ENCODE assay signal across 18 cellular contexts in the genomic region with DNA sequence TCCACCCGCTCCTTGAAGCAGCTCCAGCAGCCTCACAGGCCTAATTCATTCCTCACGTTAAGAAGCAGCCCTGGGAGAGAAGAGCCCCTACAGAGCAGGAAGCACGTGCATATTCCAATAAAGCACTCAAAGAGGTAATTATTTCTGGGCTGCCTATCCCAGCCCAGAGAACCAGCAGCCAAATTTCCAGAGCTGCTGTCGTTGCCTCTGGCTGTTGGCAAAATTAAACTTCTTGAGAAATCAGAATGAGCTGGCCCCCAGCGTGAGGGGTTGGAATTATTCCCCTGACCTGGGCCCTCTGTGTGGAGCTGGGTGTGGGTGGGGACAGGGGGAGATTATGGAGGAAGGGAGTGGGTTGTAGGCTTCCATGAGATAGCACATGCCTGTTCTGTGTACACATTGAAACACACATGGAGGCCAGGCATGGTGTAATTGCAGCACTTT.
DNase-seq lines count a peak whose midpoint lies in the region; ATAC-seq and TF ChIP-seq lines count a peak whose summit lies in the region.
"Had no signal": no experiment of that assay in that cellular context is flagged by ENCODE, and none has a peak within 500 bp of the region (broad histone marks: within the 10 kb centered on the region; RNA-seq: fewer than 3 reads in every experiment).

No MANE protein-coding gene starts in this region.

- TF ChIP-seq CTCF in GM23338 (conservative IDR thresholded peaks at IDR 0.05; ENCODE audit: low read depth in 2 of 2), result no peak
- TF ChIP-seq CTCF in colonic mucosa (IDR thresholded peaks at IDR 0.05), result no peak

- peaks cover 20% of the 10 kb centered on the region for H3K4me1 Mint-ChIP-seq in activated T-cell treated with anti-CD3 and anti-CD28 coated beads, Interleukin-2, amount 50 U/mL, for 24 hours (ENCODE audit: low read depth)
- peaks cover 26% of the 10 kb centered on the region for H3K4me1 Mint-ChIP-seq in activated T-cell treated with anti-CD3 and anti-CD28 coated beads, Interleukin-2, amount 50 U/mL, for 4 hours (ENCODE audit: low read depth)
- peaks cover 22% of the 10 kb centered on the region for H3K4me1 Mint-ChIP-seq in GM23338
- peaks cover 23 to 46% (median 41%) of the 10 kb centered on the region in 3 donors for H3K4me1 Mint-ChIP-seq in naive B cell

- H3K79me2 ChIP-seq in GM23338 (replicated peaks; ENCODE audit: insufficient read depth), result no peaks in the 10 kb centered on the region

- H3K4me3 ChIP-seq in GM23338 (no peak overlapping the region), adipocyte (ENCODE audit: low read length) (no peak overlapping the region), colonic mucosa (no peak overlapping the region)
- H3K4me3 ChIP-seq: coronary artery, tibial nerve had no signal

- peaks cover 95% of the 10 kb centered on the region for H3K27me3 Mint-ChIP-seq in activated T-cell treated with anti-CD3 and anti-CD28 coated beads, Interleukin-2, amount 50 U/mL, for 24 hours
- H3K27me3 Mint-ChIP-seq in activated T-cell treated with anti-CD3 and anti-CD28 coated beads, Interleukin-2, amount 50 U/mL, for 4 hours (ENCODE audit: low read depth), result peaks cover 91% of the 10 kb centered on the region
- H3K27me3 Mint-ChIP-seq in GM23338 (ENCODE audit: insufficient read depth, low read depth, poor library complexity) (peaks cover 10% of the 10 kb centered on the region), naive B cell (peaks cover 34 to 35% (median 34%) of the 10 kb centered on the region in 3 donors)

- H3K4me1 ChIP-seq in GM23338 (ENCODE audit: insufficient read depth) (no peaks in the 10 kb centered on the region), adipocyte (ENCODE audit: control insufficient read depth, insufficient read depth, low read length) (peaks cover 30% of the 10 kb centered on the region), colonic mucosa (no peaks in the 10 kb centered on the region)

- no peak overlapping the region for H3K9ac ChIP-seq in adipocyte (ENCODE audit: low read length)
- no peak overlapping the region for H3K9ac ChIP-seq in colonic mucosa (ENCODE audit: low read depth in 2 of 2, low read length in 2 of 2)

- no peak overlapping the region for H3K4me2 ChIP-seq in GM23338

- H3K27ac ChIP-seq in GM23338 (ENCODE audit: low read depth) (no peak overlapping the region), colonic mucosa (no peak overlapping the region)
- H3K27ac ChIP-seq: coronary artery, tibial nerve had no signal

- peak; percentile 22 for DNase-seq in activated T-cell treated with anti-CD3 and anti-CD28 coated beads, Interleukin-2, amount 50 U/mL, for 24 hours
- DNase-seq in activated T-cell treated with anti-CD3 and anti-CD28 coated beads, Interleukin-2, amount 50 U/mL, for 4 hours, result no peak
- DNase-seq in GM23338 (ENCODE audit: low spot score) (no peak), adipocyte (ENCODE audit: low read depth) (peak; percentile 18), naive B cell (no peak), colonic mucosa (no peak)
- no peak for DNase-seq in activated CD4-positive, alpha-beta T cell treated with anti-CD3 and anti-CD28 coated beads, Interleukin-2, amount 50 U/mL, for 1 hour
- DNase-seq: mesendoderm, NCI-H526, T-helper 9 cell had no signal

- H3F3A ChIP-seq in GM23338 (replicated peaks; ENCODE audit: low read depth), result no peaks in the 10 kb centered on the region

- no peak for ATAC-seq in activated T-cell treated with anti-CD3 and anti-CD28 coated beads, Interleukin-2, amount 50 U/mL, for 4 hours
- ATAC-seq in GM23338 (peak; percentile 18; the same call in 2 of the 3 replicates), naive B cell (ENCODE audit: low read depth in 2 of 2) (no peak), GM21529 (IDR thresholded peaks at IDR 0.05; ENCODE audit: unreplicated experiment) (no peak)

- no peaks in the 10 kb centered on the region for H3K9me2 ChIP-seq in GM23338 (ENCODE audit: insufficient read depth)

- peaks cover 3% of the 10 kb centered on the region for H3K9me3 Mint-ChIP-seq in activated T-cell treated with anti-CD3 and anti-CD28 coated beads, Interleukin-2, amount 50 U/mL, for 24 hours
- no peaks in the 10 kb centered on the region for H3K9me3 Mint-ChIP-seq in activated T-cell treated with anti-CD3 and anti-CD28 coated beads, Interleukin-2, amount 50 U/mL, for 4 hours
- no peaks in the 10 kb centered on the region; the same call in 2 of the 3 replicates for H3K9me3 Mint-ChIP-seq in GM23338
- H3K9me3 Mint-ChIP-seq in naive B cell, result peaks cover 0 to 6% (median 1%) of the 10 kb centered on the region in 7 donors
- H3K9me3 Mint-ChIP-seq: activated T-helper 1 cell treated with anti-CD3 and anti-CD28 coated beads, Interleukin-12 subunit alpha, Interleukin-12 subunit beta, Interleukin-2, Interleukin-4 antibody, amounts not matched to agents 30 ng/mL and 10 ng/mL and 1 ng/mL, durations not matched to agents 14 hours and 24 hours and 36 hours; CD4-positive, alpha-beta T cell had no signal

- no peaks in the 10 kb centered on the region for H3K27me3 ChIP-seq in GM23338 (ENCODE audit: insufficient read depth)
- H3K27me3 ChIP-seq in adipocyte (replicated peaks; ENCODE audit: control insufficient read depth, insufficient read depth, low read length), result peaks cover 12% of the 10 kb centered on the region
- H3K27me3 ChIP-seq in colonic mucosa, result no peaks in the 10 kb centered on the region
- H3K27me3 ChIP-seq: tibial nerve had no signal

- H3K27ac Mint-ChIP-seq in activated T-cell treated with anti-CD3 and anti-CD28 coated beads, Interleukin-2, amount 50 U/mL, for 24 hours, result no peak overlapping the region
- H3K27ac Mint-ChIP-seq in GM23338, result no peak overlapping the region
- H3K27ac Mint-ChIP-seq in naive B cell, result peak overlapping the region in 5 of 6 donors; percentile 8 to 96 (median 77)
- H3K27ac Mint-ChIP-seq: activated naive CD8-positive, alpha-beta T cell; activated T-helper 1 cell treated with anti-CD3 and anti-CD28 coated beads, Interleukin-12 subunit alpha, Interleukin-12 subunit beta, Interleukin-2, Interleukin-4 antibody, amounts not matched to agents 30 ng/mL and 10 ng/mL and 1 ng/mL, durations not matched to agents 14 hours and 24 hours and 36 hours; CD4-positive, alpha-beta T cell; stimulated activated naive CD8-positive, alpha-beta T cell treated with anti-CD3 and anti-CD28 coated beads, Interleukin-15, Interleukin-2, amounts not matched to agents 100 ng/mL and 50 ng/mL, for 24 hours had no signal

- H3K9me3 ChIP-seq in adipocyte (ENCODE audit: control insufficient read depth, low read length) (no peaks in the 10 kb centered on the region), colonic mucosa (no peaks in the 10 kb centered on the region)
- H3K9me3 ChIP-seq: tibial nerve had no signal

- no peak overlapping the region for H3K4me3 Mint-ChIP-seq in activated T-cell treated with anti-CD3 and anti-CD28 coated beads, Interleukin-2, amount 50 U/mL, for 24 hours
- H3K4me3 Mint-ChIP-seq in activated T-cell treated with anti-CD3 and anti-CD28 coated beads, Interleukin-2, amount 50 U/mL, for 4 hours, result no peak overlapping the region
- H3K4me3 Mint-ChIP-seq in GM23338 (no peak overlapping the region), naive B cell (peak overlapping the region in 2 of 8 donors; percentile 15 to 43)
- H3K4me3 Mint-ChIP-seq: activated T-helper 1 cell treated with anti-CD3 and anti-CD28 coated beads, Interleukin-12 subunit alpha, Interleukin-12 subunit beta, Interleukin-2, Interleukin-4 antibody, amounts not matched to agents 30 ng/mL and 10 ng/mL and 1 ng/mL, durations not matched to agents 14 hours and 24 hours and 36 hours; stimulated activated naive CD8-positive, alpha-beta T cell treated with anti-CD3 and anti-CD28 coated beads, Interleukin-15, Interleukin-2, amounts not matched to agents 100 ng/mL and 50 ng/mL, for 24 hours had no signal

- H3K36me3 ChIP-seq in GM23338 (ENCODE audit: insufficient read depth) (no peaks in the 10 kb centered on the region), adipocyte (ENCODE audit: control insufficient read depth, insufficient read depth, low read length, severe bottlenecking) (no peaks in the 10 kb centered on the region), colonic mucosa (no peaks in the 10 kb centered on the region)
- H3K36me3 ChIP-seq: tibial nerve had no signal

- intact Hi-C loops in colonic mucosa (cut with DNase I), result no loop called here

- peak overlapping the region; percentile 89 for H2AFZ ChIP-seq in GM23338

- no peaks in the 10 kb centered on the region for H3K36me3 Mint-ChIP-seq in activated T-cell treated with anti-CD3 and anti-CD28 coated beads, Interleukin-2, amount 50 U/mL, for 24 hours (ENCODE audit: low read depth)
- no peaks in the 10 kb centered on the region for H3K36me3 Mint-ChIP-seq in activated T-cell treated with anti-CD3 and anti-CD28 coated beads, Interleukin-2, amount 50 U/mL, for 4 hours (ENCODE audit: insufficient read depth)
- no peaks in the 10 kb centered on the region for H3K36me3 Mint-ChIP-seq in GM23338 (ENCODE audit: low read depth)
- no peaks in the 10 kb centered on the region for H3K36me3 Mint-ChIP-seq in naive B cell
- H3K36me3 Mint-ChIP-seq: activated naive CD8-positive, alpha-beta T cell; naive thymus-derived CD4-positive, alpha-beta T cell had no signal

- no peaks in the 10 kb centered on the region for H4K20me1 ChIP-seq in GM23338 (replicated peaks; ENCODE audit: insufficient read depth)

TF ChIP-seq in GM23338, 12 proteins besides CTCF, POLR2A, EP300 and RAD21 (continues in another document):
- TF ChIP-seq EZH2phosphoT487 (IDR thresholded peaks at IDR 0.05; ENCODE audit: unreplicated experiment), result no peak
- no peak for TF ChIP-seq ETS1 (IDR thresholded peaks at IDR 0.05)

Comparison
In these comparisons a context has a peak if more than half of its experiments do, and no peak if none do; other contexts are left out.
1. DNase-seq: peak in activated T-cell treated with anti-CD3 and anti-CD28 coated beads, Interleukin-2, amount 50 U/mL, for 24 hours (single experiment) and adipocyte (single experiment); none in activated T-cell treated with anti-CD3 and anti-CD28 coated beads, Interleukin-2, amount 50 U/mL, for 4 hours (single experiment), GM23338 (single experiment), naive B cell (single experiment), activated CD4-positive, alpha-beta T cell treated with anti-CD3 and anti-CD28 coated beads, Interleukin-2, amount 50 U/mL, for 1 hour (single experiment) and colonic mucosa (single experiment).
2. H3K27ac Mint-ChIP-seq: peak in naive B cell (5 of 6); none in activated T-cell treated with anti-CD3 and anti-CD28 coated beads, Interleukin-2, amount 50 U/mL, for 24 hours (single experiment) and GM23338 (single experiment).